In genomic region chr6:83067448-83068413, GRCh38 we compare ENCODE assay signal across 1 cellular context.
A peak's percentile ranks its signal among the peaks of the same experiment; 100 is the strongest.
TF ChIP-seq lines count a peak whose summit lies in the region.

Gene DOP1A, plus strand, starts transcription at chr6:83067671. Its CDS starts 29,307 bp downstream, at chr6:83096978.

TF ChIP-seq in GM23338, 12 proteins besides CTCF, POLR2A, EP300 and RAD21 (continued from another document):
- no peak for TF ChIP-seq ZNF462 (CRISPR knock-in tag; IDR thresholded peaks at IDR 0.05)
- TF ChIP-seq ZNF331 (CRISPR knock-in tag; IDR thresholded peaks at IDR 0.05; ENCODE audit: low read depth): no peak
- peak; percentile 41; the same call in 1 of the 2 replicates for TF ChIP-seq POLR2AphosphoS5 (IDR thresholded peaks at IDR 0.05; ENCODE audit: low read depth)
